ENCODE assay signal across 11 cellular contexts in the genomic region with DNA sequence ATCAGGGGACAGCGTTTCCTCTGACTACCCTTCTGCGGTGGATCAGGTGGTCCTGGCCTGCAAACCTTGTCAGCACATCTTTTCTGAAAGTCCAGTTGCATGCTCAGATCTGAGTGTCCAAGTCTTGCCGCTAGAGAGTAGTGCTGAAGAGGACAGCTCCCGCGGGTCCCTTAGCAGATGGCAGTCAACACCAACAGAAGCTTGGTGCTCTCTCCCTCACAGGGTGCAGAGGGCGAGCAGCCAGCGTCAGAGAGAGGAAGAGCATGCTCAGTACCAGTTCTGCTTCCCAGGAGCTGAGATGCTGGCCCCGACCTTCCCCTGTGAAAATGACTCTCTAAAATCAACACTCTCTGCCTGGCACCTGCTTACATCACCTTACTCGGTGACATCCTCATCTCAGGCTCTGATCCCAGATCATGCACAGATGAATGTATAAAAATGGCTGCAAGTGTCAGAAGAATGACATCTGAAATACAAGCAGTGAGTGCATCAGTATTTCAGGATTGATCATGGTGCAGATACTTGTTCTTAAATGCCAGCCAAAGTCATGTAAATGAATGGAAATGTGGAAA.
DNase-seq lines count a peak whose midpoint lies in the region; ATAC-seq and TF ChIP-seq lines count a peak whose summit lies in the region.
"Had no signal": no experiment of that assay in that cellular context is flagged by ENCODE, and none has a peak within 500 bp of the region (broad histone marks: within the 10 kb centered on the region; RNA-seq: fewer than 3 reads in every experiment).

No MANE protein-coding gene starts in this region.

- CTCF ChIA-PET in IMR-90 (lab: Yijun Ruan, JAX) = no interaction called here

- H3K4me3 ChIP-seq in IMR-90 (ENCODE audit: insufficient read depth, low read depth, low read length) = no peak overlapping the region
- no peak overlapping the region for H3K4me3 ChIP-seq in hepatocyte
- no peak overlapping the region for H3K4me3 ChIP-seq in WERI-Rb-1 (ENCODE audit: low read depth, low read length)
- no peak overlapping the region for H3K4me3 ChIP-seq in ovary
- H3K4me3 ChIP-seq: transverse colon had no signal

- H2BK5ac ChIP-seq in IMR-90 (ENCODE audit: low read depth, low read length, poor library complexity, severe bottlenecking) = no peak overlapping the region

- peak; percentile 77 for ATAC-seq in IMR-90 (ENCODE audit: low read depth)

- no peak overlapping the region for H3K23ac ChIP-seq in IMR-90 (ENCODE audit: low read depth, low read length)

- no peaks in the 10 kb centered on the region for H3K79me2 ChIP-seq in hepatocyte

- H3K36me3 ChIP-seq in IMR-90 (ENCODE audit: control insufficient read depth, insufficient read depth, low read length) = no peaks in the 10 kb centered on the region
- H3K36me3 ChIP-seq in hepatocyte (replicated peaks; ENCODE audit: insufficient read depth, low read depth) = no peaks in the 10 kb centered on the region
- H3K36me3 ChIP-seq in WERI-Rb-1 = no peaks in the 10 kb centered on the region
- no peaks in the 10 kb centered on the region for H3K36me3 ChIP-seq in ovary
- H3K36me3 ChIP-seq: transverse colon had no signal

- TF ChIP-seq POLR2A in IMR-90 (IDR thresholded peaks at IDR 0.05; ENCODE audit: low read depth, low read length) = no peak
- no peak for TF ChIP-seq POLR2A in ovary (IDR thresholded peaks at IDR 0.05)

- H2AFZ ChIP-seq in IMR-90 (replicated peaks; ENCODE audit: low read length, poor library complexity) = no peak overlapping the region
- no peak overlapping the region for H2AFZ ChIP-seq in hepatocyte

- TF ChIP-seq RAD21 in IMR-90 (IDR thresholded peaks at IDR 0.05; ENCODE audit: low read length) = no peak

- H2AK9ac ChIP-seq in IMR-90 (replicated peaks; ENCODE audit: low read depth, low read length, poor library complexity) = no peak overlapping the region

- no peaks in the 10 kb centered on the region for H3K79me1 ChIP-seq in IMR-90 (ENCODE audit: low read depth in 1 of 2, low read length in 2 of 2)

- in situ Hi-C loops in Caki2 (cut with HindIII; ENCODE audit: low pct_unique_long_range_greater_than_20kb, low sequenced_read_pairs) (no loop called here), IMR-90 (cut with MboI; ENCODE audit: low sequenced_read_pairs) (no loop called here)

- H4K5ac ChIP-seq in IMR-90 (ENCODE audit: low read depth, low read length) = no peak overlapping the region

- no peak overlapping the region for H4K8ac ChIP-seq in IMR-90 (ENCODE audit: low read depth in 2 of 2, low read length in 2 of 2)

- H3K27ac ChIP-seq in IMR-90 (ENCODE audit: insufficient read depth, low read length) (no peak overlapping the region), hepatocyte (no peak overlapping the region), WERI-Rb-1 (no peak overlapping the region), ovary (no peak overlapping the region)
- H3K27ac ChIP-seq: transverse colon had no signal

- no peak for TF ChIP-seq EP300 in ovary (IDR thresholded peaks at IDR 0.05)

- no peaks in the 10 kb centered on the region for H3K9me3 ChIP-seq in IMR-90 (ENCODE audit: control insufficient read depth, insufficient read depth, low read length)
- H3K9me3 ChIP-seq in hepatocyte (ENCODE audit: low read depth) = no peaks in the 10 kb centered on the region
- no peaks in the 10 kb centered on the region for H3K9me3 ChIP-seq in WERI-Rb-1 (ENCODE audit: severe bottlenecking)
- H3K9me3 ChIP-seq in ovary = no peaks in the 10 kb centered on the region
- H3K9me3 ChIP-seq: transverse colon had no signal

- no peak overlapping the region for H2BK20ac ChIP-seq in IMR-90 (ENCODE audit: low read depth, low read length)

- no peak overlapping the region for H2AK5ac ChIP-seq in IMR-90 (ENCODE audit: low read depth, low read length)

- H3K27me3 ChIP-seq in IMR-90 (ENCODE audit: control insufficient read depth, insufficient read depth, low read length) = peaks cover 3% of the 10 kb centered on the region
- H3K27me3 ChIP-seq in hepatocyte = peaks cover 26% of the 10 kb centered on the region
- H3K27me3 ChIP-seq in WERI-Rb-1 (ENCODE audit: insufficient read depth, low read depth, severe bottlenecking) = peaks cover 63% of the 10 kb centered on the region
- H3K27me3 ChIP-seq in ovary = no peaks in the 10 kb centered on the region
- H3K27me3 ChIP-seq: transverse colon had no signal

- no TSS peak for BruUV-seq in IMR-90 (replicated peaks; lab: Mats Ljungman, UMichigan)

- dilution Hi-C loops in IMR-90 (cut with HindIII; ENCODE audit: low sequenced_read_pairs, unreplicated experiment) = no loop called here

- POLR2A ChIA-PET in IMR-90 (lab: Charles Lee; ENCODE audit: unreplicated experiment) = no interaction called here

- H2BK120ac ChIP-seq in IMR-90 (ENCODE audit: low read depth, low read length) = no peak overlapping the region

- 13% methylated on average over 6 of the region's 9 CpGs; no CpG with 5 or more reads in 1 of the 2 experiments for WGBS in IMR-90 (ENCODE audit: extremely low coverage in 2 of 2, insufficient read length in 1 of 2), 2 experiments
- 36% methylated on average over 9 of the region's 9 CpGs for WGBS in hepatocyte (ENCODE audit: low lambda C conversion rate, missing lambda C conversion rate)
- WGBS in ovary, 3 donors = 26 to 29% (median 27%) methylated on average over 9 of the region's 9 CpGs

- no peak overlapping the region for H3K18ac ChIP-seq in IMR-90 (ENCODE audit: low read depth, low read length)

- intact Hi-C loops in IMR-90 (cut with micrococcal nuclease) = no loop called here
- intact Hi-C loops in ovary (cut with DNase I) = no loop called here

- H3K4me2 ChIP-seq in IMR-90 (ENCODE audit: low read depth, low read length) = no peak overlapping the region
- H3K4me2 ChIP-seq in hepatocyte = no peak overlapping the region

- no peaks in the 10 kb centered on the region for H3K4me1 ChIP-seq in IMR-90 (ENCODE audit: control insufficient read depth, insufficient read depth, low read length)
- no peaks in the 10 kb centered on the region for H3K4me1 ChIP-seq in hepatocyte (ENCODE audit: insufficient read depth)
- no peaks in the 10 kb centered on the region for H3K4me1 ChIP-seq in ovary (ENCODE audit: insufficient read depth)
- H3K4me1 ChIP-seq: transverse colon had no signal

- H3K4ac ChIP-seq in IMR-90 (ENCODE audit: low read depth, low read length) = no peak overlapping the region

- no peak overlapping the region for H2BK15ac ChIP-seq in IMR-90 (ENCODE audit: low read depth, low read length)

- DNase-seq in Caki2 (ENCODE audit: low read depth) (peak; percentile 14), IMR-90 (peak; percentile 32), amniotic epithelial cell (ENCODE audit: low read depth) (peak; percentile 35), hepatocyte (ENCODE audit: low spot score) (peak; percentile 54), NCI-H1092 (lab: John Stamatoyannopoulos, UW) (no peak), WERI-Rb-1 (no peak), ovary (no peak)
- DNase-seq in activated effector memory CD4-positive, alpha-beta T cell treated with Interleukin-2 at 50 U/mL for 16 hours = no peak
- DNase-seq: effector CD4-positive, alpha-beta T cell; immature natural killer cell; transverse colon had no signal

- no peak overlapping the region for H3K14ac ChIP-seq in IMR-90 (replicated peaks; ENCODE audit: low read depth, low read length)

- no peaks in the 10 kb centered on the region for H3K9me1 ChIP-seq in IMR-90 (ENCODE audit: insufficient read depth, low read length)

- H3K9ac ChIP-seq in IMR-90 (ENCODE audit: low read depth, low read length) = no peak overlapping the region

- no peak for TF ChIP-seq CTCF in IMR-90 (conservative IDR thresholded peaks at IDR 0.05; ENCODE audit: low read depth, low read length)
- no peak for TF ChIP-seq CTCF in hepatocyte (IDR thresholded peaks at IDR 0.05; ENCODE audit: poor library complexity)
- TF ChIP-seq CTCF in WERI-Rb-1 (IDR thresholded peaks at IDR 0.05; ENCODE audit: low read depth, low read length) = no peak
- TF ChIP-seq CTCF in ovary (IDR thresholded peaks at IDR 0.05) = no peak

- H3K56ac ChIP-seq in IMR-90 (ENCODE audit: extremely low read depth, insufficient read depth, low read length) = no peak overlapping the region

- no peaks in the 10 kb centered on the region for H3K9me2 ChIP-seq in hepatocyte (replicated peaks; ENCODE audit: insufficient read depth)

- H4K20me1 ChIP-seq in IMR-90 (ENCODE audit: insufficient read depth, low read length) (no peaks in the 10 kb centered on the region; the same call in 1 of the 2 replicates), hepatocyte (ENCODE audit: insufficient read depth, poor library complexity, severe bottlenecking) (no peaks in the 10 kb centered on the region)

- H4K91ac ChIP-seq in IMR-90 (ENCODE audit: insufficient read depth, low read depth, low read length) = no peak overlapping the region

TF ChIP-seq in IMR-90, 13 proteins besides CTCF, POLR2A, EP300 and RAD21:
- TF ChIP-seq CHD1 (IDR thresholded peaks at IDR 0.05; ENCODE audit: low read depth, low read length) (no peak), FOS (IDR thresholded peaks at IDR 0.05; ENCODE audit: low read depth, low read length) (no peak), MAZ (IDR thresholded peaks at IDR 0.05; ENCODE audit: borderline replicate concordance, low read depth, low read length) (no peak), SMC3 (IDR thresholded peaks at IDR 0.05; ENCODE audit: low read depth, low read length) (no peak), ELK1 (IDR thresholded peaks at IDR 0.05; ENCODE audit: borderline replicate concordance, low read depth, low read length) (no peak), NFE2L2 (IDR thresholded peaks at IDR 0.05; ENCODE audit: low read depth, low read length) (no peak), RFX5 (IDR thresholded peaks at IDR 0.05; ENCODE audit: low read depth, low read length) (no peak), MAFK (IDR thresholded peaks at IDR 0.05; ENCODE audit: low read depth, low read length) (no peak), USF2 (IDR thresholded peaks at IDR 0.05; ENCODE audit: low read depth, low read length) (no peak)

Comparison
In these comparisons a context has a peak if more than half of its experiments do, and no peak if none do; other contexts are left out.
1. DNase-seq: peak in Caki2 (single experiment), IMR-90 (single experiment), amniotic epithelial cell (single experiment) and hepatocyte (single experiment); none in NCI-H1092 (single experiment), activated effector memory CD4-positive, alpha-beta T cell treated with Interleukin-2 at 50 U/mL for 16 hours (single experiment), WERI-Rb-1 (single experiment) and ovary (0 of 5).